ENCODE assay signal across 27 cellular contexts in the genomic region with DNA sequence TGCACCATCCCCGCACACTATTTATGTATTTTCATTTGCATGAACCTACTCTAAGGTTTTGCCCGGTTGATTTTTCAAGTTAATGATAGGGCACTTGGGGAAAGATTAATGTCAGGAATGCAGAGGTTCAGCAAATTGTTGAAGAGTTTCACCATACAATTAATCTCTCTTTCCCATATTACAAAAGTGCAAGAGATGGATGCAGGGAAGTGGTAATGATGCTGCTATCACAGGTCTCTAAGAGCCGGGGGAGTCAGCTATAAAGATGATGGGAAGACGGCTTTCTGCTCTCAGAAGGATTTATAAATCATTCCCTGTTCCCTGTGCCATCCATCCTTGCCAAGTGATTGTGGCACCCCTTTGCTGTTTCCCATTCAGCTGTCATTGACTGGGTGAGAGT.
"Had no signal": no experiment of that assay in that cellular context is flagged by ENCODE, and none has a peak within 500 bp of the region (broad histone marks: within the 10 kb centered on the region; RNA-seq: fewer than 3 reads in every experiment).

No MANE protein-coding gene starts in this region.

- H3K27me3 Mint-ChIP-seq: stimulated activated memory B cell treated with anti-CD40 and anti-IgM and Interleukin-4, amounts not matched to agents 10 μg/mL and 1 μg/mL and 100 μg/mL, for 72 hours; stimulated activated naive B cell treated with anti-CD40 and anti-IgM and Interleukin-4, amounts not matched to agents 10 μg/mL and 1 μg/mL and 100 μg/mL, for 72 hours; stimulated activated naive CD8-positive, alpha-beta T cell treated with anti-CD3 and anti-CD28 coated beads, Interleukin-15, Interleukin-2, amounts not matched to agents 100 ng/mL and 50 ng/mL, for 24 hours; type B pancreatic cell had no signal

- H3K9me3 Mint-ChIP-seq: stimulated activated effector memory CD8-positive, alpha-beta T cell treated with anti-CD3 and anti-CD28 coated beads, Interleukin-12 subunit alpha, Interleukin-12 subunit beta, amount 100 ng/mL, for 72 hours; stimulated activated memory B cell treated with anti-CD40 and anti-IgM and Interleukin-4, amounts not matched to agents 10 μg/mL and 1 μg/mL and 100 μg/mL, for 72 hours; stimulated activated naive CD8-positive, alpha-beta T cell treated with anti-CD3 and anti-CD28 coated beads, Interleukin-15, Interleukin-2, amounts not matched to agents 100 ng/mL and 50 ng/mL, for 24 hours; type B pancreatic cell had no signal

- H3K36me3 ChIP-seq: stomach, suprapubic skin, thoracic aorta, thyroid gland, tibial artery, tibial nerve, transverse colon, upper lobe of left lung, upper lobe of right lung, uterus, vagina had no signal

- H3K27ac ChIP-seq: stomach, suprapubic skin, testis, thoracic aorta, thyroid gland, tibial artery, tibial nerve, transverse colon, upper lobe of left lung, upper lobe of right lung, uterus, vagina had no signal

- H3K9me3 ChIP-seq: stomach, suprapubic skin, testis, thoracic aorta, thyroid gland, tibial artery, tibial nerve, transverse colon, upper lobe of left lung, upper lobe of right lung, uterus, vagina had no signal

- H3K4me3 Mint-ChIP-seq: stimulated activated effector memory CD8-positive, alpha-beta T cell treated with anti-CD3 and anti-CD28 coated beads, Interleukin-12 subunit alpha, Interleukin-12 subunit beta, amount 100 ng/mL, for 72 hours; stimulated activated memory B cell treated with anti-CD40 and anti-IgM and Interleukin-4, amounts not matched to agents 10 μg/mL and 1 μg/mL and 100 μg/mL, for 72 hours; stimulated activated naive B cell treated with anti-CD40 and anti-IgM and Interleukin-4, amounts not matched to agents 10 μg/mL and 1 μg/mL and 100 μg/mL, for 72 hours; stimulated activated naive CD8-positive, alpha-beta T cell treated with anti-CD3 and anti-CD28 coated beads, Interleukin-15, amount 100 ng/mL, for 72 hours; stimulated activated naive CD8-positive, alpha-beta T cell treated with anti-CD3 and anti-CD28 coated beads, Interleukin-15, Interleukin-2, amounts not matched to agents 100 ng/mL and 50 ng/mL, for 24 hours; type B pancreatic cell had no signal

- H3K27me3 ChIP-seq: stomach, suprapubic skin, testis, thyroid gland, tibial artery, tibial nerve, transverse colon, upper lobe of left lung, upper lobe of right lung, uterus, vagina had no signal

- H3K4me1 Mint-ChIP-seq: stimulated activated effector memory CD8-positive, alpha-beta T cell treated with anti-CD3 and anti-CD28 coated beads, Interleukin-12 subunit alpha, Interleukin-12 subunit beta, amount 100 ng/mL, for 72 hours; stimulated activated memory B cell treated with anti-CD40 and anti-IgM and Interleukin-4, amounts not matched to agents 10 μg/mL and 1 μg/mL and 100 μg/mL, for 72 hours; stimulated activated naive B cell treated with anti-CD40 and anti-IgM and Interleukin-4, amounts not matched to agents 10 μg/mL and 1 μg/mL and 100 μg/mL, for 72 hours; stimulated activated naive CD8-positive, alpha-beta T cell treated with anti-CD3 and anti-CD28 coated beads, Interleukin-15, amount 100 ng/mL, for 72 hours had no signal

- H3K27ac Mint-ChIP-seq: stimulated activated effector memory CD8-positive, alpha-beta T cell treated with anti-CD3 and anti-CD28 coated beads, Interleukin-12 subunit alpha, Interleukin-12 subunit beta, amount 100 ng/mL, for 72 hours; stimulated activated memory B cell treated with anti-CD40 and anti-IgM and Interleukin-4, amounts not matched to agents 10 μg/mL and 1 μg/mL and 100 μg/mL, for 72 hours; stimulated activated naive B cell treated with anti-CD40 and anti-IgM and Interleukin-4, amounts not matched to agents 10 μg/mL and 1 μg/mL and 100 μg/mL, for 72 hours; stimulated activated naive CD8-positive, alpha-beta T cell treated with anti-CD3 and anti-CD28 coated beads, Interleukin-15, amount 100 ng/mL, for 72 hours; stimulated activated naive CD8-positive, alpha-beta T cell treated with anti-CD3 and anti-CD28 coated beads, Interleukin-15, Interleukin-2, amounts not matched to agents 100 ng/mL and 50 ng/mL, for 24 hours; type B pancreatic cell had no signal

- DNase-seq: stimulated activated CD4-positive, alpha-beta T cell treated with anti-CD3 and anti-CD28 coated beads, Interleukin-2, amount 100 ng/mL, for 48 hours; stimulated activated CD4-positive, alpha-beta T cell treated with anti-CD3 and anti-CD28 coated beads, Interleukin-4, amount 100 ng/mL, for 1 hour; stimulated activated CD4-positive, alpha-beta T cell treated with anti-CD3 and anti-CD28 coated beads, Interleukin-4, amount 100 ng/mL, for 24 hours; stimulated activated CD4-positive, alpha-beta T cell treated with anti-CD3 and anti-CD28 coated beads, Interleukin-4, amount 100 ng/mL, for 4 hours; stimulated activated CD8-positive, alpha-beta memory T cell treated with anti-CD3 and anti-CD28 coated beads, Interleukin-4, amount 100 ng/mL, for 48 hours; stimulated activated naive B cell treated with anti-CD40 and anti-IgM and Interleukin-4, amounts not matched to agents 10 μg/mL and 1 μg/mL and 100 μg/mL, for 72 hours; stimulated activated naive CD4-positive, alpha-beta T cell; stimulated activated naive CD4-positive, alpha-beta T cell treated with Interleukin-2 at 50 U/mL for 16 hours; stimulated activated naive CD8-positive, alpha-beta T cell treated with anti-CD3 and anti-CD28 coated beads, Interleukin-15, amount 100 ng/mL, for 72 hours; stimulated activated naive CD8-positive, alpha-beta T cell treated with anti-CD3 and anti-CD28 coated beads, Interleukin-15, Interleukin-2, amounts not matched to agents 100 U/mL and 50 U/mL, for 24 hours; stomach; testis; thyroid gland; tibial artery; transverse colon; trophoblast cell; upper lobe of left lung; upper lobe of right lung; uterus had no signal

- H3K36me3 Mint-ChIP-seq: stimulated activated effector memory CD8-positive, alpha-beta T cell treated with anti-CD3 and anti-CD28 coated beads, Interleukin-12 subunit alpha, Interleukin-12 subunit beta, amount 100 ng/mL, for 72 hours; stimulated activated memory B cell treated with anti-CD40 and anti-IgM and Interleukin-4, amounts not matched to agents 10 μg/mL and 1 μg/mL and 100 μg/mL, for 72 hours; stimulated activated naive B cell treated with anti-CD40 and anti-IgM and Interleukin-4, amounts not matched to agents 10 μg/mL and 1 μg/mL and 100 μg/mL, for 72 hours; type B pancreatic cell had no signal

- H3K4me3 ChIP-seq: stomach, suprapubic skin, testis, thoracic aorta, thyroid gland, tibial artery, tibial nerve, transverse colon, upper lobe of left lung, upper lobe of right lung, uterus, vagina had no signal
